In genomic region chr6:107646176-107646575, GRCh38 we compare ENCODE assay signal across 1 cellular context.
TF ChIP-seq lines count a peak whose summit lies in the region.

No MANE protein-coding gene starts in this region.

TF ChIP-seq in IMR-90, 13 proteins besides CTCF, POLR2A, EP300 and RAD21 (continued from another document):
- TF ChIP-seq ELK1 (IDR thresholded peaks at IDR 0.05; ENCODE audit: borderline replicate concordance, low read depth, low read length) (no peak), NFE2L2 (IDR thresholded peaks at IDR 0.05; ENCODE audit: low read depth, low read length) (no peak), RCOR1 (IDR thresholded peaks at IDR 0.05; ENCODE audit: insufficient replicate concordance, low read length) (no peak), RFX5 (IDR thresholded peaks at IDR 0.05; ENCODE audit: low read depth, low read length) (no peak), MAFK (IDR thresholded peaks at IDR 0.05; ENCODE audit: low read depth, low read length) (no peak), CHD1 (IDR thresholded peaks at IDR 0.05; ENCODE audit: low read depth, low read length) (no peak)
